In the genomic region with DNA sequence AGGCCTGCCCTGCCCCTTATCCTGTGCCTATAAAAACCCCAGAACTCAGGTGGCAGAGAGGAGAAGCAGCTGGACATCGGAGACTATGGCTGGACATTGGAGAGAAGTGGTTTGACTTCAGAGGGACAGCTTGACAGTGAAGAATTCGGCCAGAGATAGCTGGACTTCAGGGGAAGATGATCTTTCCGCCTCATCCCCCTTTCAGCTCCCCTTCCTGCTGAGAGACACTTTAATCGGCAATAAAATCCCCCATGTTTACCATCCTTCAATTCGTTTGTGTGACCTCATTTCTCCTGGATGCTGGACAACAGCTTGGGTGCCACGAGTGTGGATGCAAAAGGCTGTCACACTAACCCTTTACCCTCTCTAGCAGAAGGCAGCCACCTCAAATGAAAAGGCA, we compare ENCODE assay signal across 1 cellular context.
TF ChIP-seq lines count a peak whose summit lies in the region.

No MANE protein-coding gene starts in this region.

TF ChIP-seq in SK-N-SH treated with all-trans-retinoic acid at 6 μM for 48 hours, 23 proteins besides CTCF, POLR2A, EP300 and RAD21 (continued from another document):
- TF ChIP-seq PATZ1 (CRISPR knock-in tag; IDR thresholded peaks at IDR 0.05; ENCODE audit: borderline replicate concordance): no peak
- TF ChIP-seq TOX (CRISPR knock-in tag; IDR thresholded peaks at IDR 0.05; ENCODE audit: borderline replicate concordance): no peak
- TF ChIP-seq PPARA (CRISPR knock-in tag; IDR thresholded peaks at IDR 0.05; ENCODE audit: borderline replicate concordance): no peak
- TF ChIP-seq GLIS3 (CRISPR knock-in tag; IDR thresholded peaks at IDR 0.05): no peak
